ENCODE assay signal across 8 cellular contexts in genomic region chr3:17431004-17431403, GRCh38.
A peak's percentile ranks its signal among the peaks of the same experiment; 100 is the strongest.
DNase-seq lines count a peak whose midpoint lies in the region; ATAC-seq, FAIRE-seq and TF ChIP-seq lines count a peak whose summit lies in the region.

No MANE protein-coding gene starts in this region.

- no peak overlapping the region for H3K4me2 ChIP-seq in keratinocyte (ENCODE audit: control insufficient read depth, extremely low read depth, insufficient read depth, low read depth, low read length)

- no peak for FAIRE-seq in keratinocyte (lab: Jason Lieb, UNC)

- H3K9me3 Mint-ChIP-seq in activated CD4-positive, alpha-beta T cell treated with anti-CD3 and anti-CD28 coated beads for 36 hours (ENCODE audit: low read depth), result no peaks in the 10 kb centered on the region
- no peaks in the 10 kb centered on the region for H3K9me3 Mint-ChIP-seq in activated CD4-positive, alpha-beta T cell treated with anti-CD3 and anti-CD28 coated beads, Interleukin-2, amount 10 ng/mL, durations not matched to agents 24 days and 14 days
- H3K9me3 Mint-ChIP-seq in activated naive CD4-positive, alpha-beta T cell treated with anti-CD3 and anti-CD28 coated beads for 36 hours, result no peaks in the 10 kb centered on the region
- H3K9me3 Mint-ChIP-seq in activated T-helper 2 cell treated with anti-CD3 and anti-CD28 coated beads, Interferon-gamma antibody, Interleukin-2, Interleukin-4, amounts not matched to agents 10 μg/mL and 5 μg/mL and 100 μg/mL, durations not matched to agents 14 hours and 24 hours and 36 hours, result no peaks in the 10 kb centered on the region

- no peaks in the 10 kb centered on the region for H3K9me3 ChIP-seq in keratinocyte (ENCODE audit: control insufficient read depth, low read depth, low read length)

- no peaks in the 10 kb centered on the region for H3K9me1 ChIP-seq in keratinocyte (ENCODE audit: control insufficient read depth, extremely low read depth, insufficient read depth, low read length)

- H3K27ac ChIP-seq in keratinocyte (ENCODE audit: control insufficient read depth, insufficient read depth, low read length), result no peak overlapping the region

- no peak overlapping the region for H2AFZ ChIP-seq in keratinocyte (ENCODE audit: control insufficient read depth, low read length)

- TF ChIP-seq POLR2A in NB4 (IDR thresholded peaks at IDR 0.05; ENCODE audit: extremely low read depth, insufficient read length), result no peak

- no peaks in the 10 kb centered on the region for H3K36me3 ChIP-seq in keratinocyte (ENCODE audit: control insufficient read depth in 2 of 2, extremely low read depth in 1 of 2, insufficient read depth in 2 of 2, low read length in 2 of 2)

- no peaks in the 10 kb centered on the region for H3K27me3 ChIP-seq in keratinocyte (ENCODE audit: control insufficient read depth, extremely low read depth, insufficient read depth, low read length)

- H3K9ac ChIP-seq in keratinocyte (ENCODE audit: control insufficient read depth, extremely low read depth, insufficient read depth, low read length), result no peak overlapping the region

- CTCF ChIA-PET in activated CD4-positive, alpha-beta T cell treated with anti-CD3 and anti-CD28 coated beads for 36 hours (lab: Charles Lee), result interaction anchor here (2.3 to 3.0 kb wide), 2 partner anchors 411 to 1558 kb away, joined by 5 to 25 read pairs; no protein-coding TSS in a partner anchor
- CTCF ChIA-PET in activated naive CD4-positive, alpha-beta T cell treated with anti-CD3 and anti-CD28 coated beads for 36 hours (lab: Charles Lee), result interaction anchor here (3.9 kb wide), 1 partner anchor 410 kb away, joined by 19 read pairs; no protein-coding TSS in a partner anchor

- H3K4me1 Mint-ChIP-seq in activated CD4-positive, alpha-beta T cell treated with anti-CD3 and anti-CD28 coated beads for 36 hours, result no peaks in the 10 kb centered on the region
- no peaks in the 10 kb centered on the region for H3K4me1 Mint-ChIP-seq in activated CD4-positive, alpha-beta T cell treated with anti-CD3 and anti-CD28 coated beads, Interleukin-2, amount 10 ng/mL, durations not matched to agents 24 days and 14 days
- no peaks in the 10 kb centered on the region for H3K4me1 Mint-ChIP-seq in activated naive CD4-positive, alpha-beta T cell treated with anti-CD3 and anti-CD28 coated beads for 36 hours (ENCODE audit: low read depth)
- H3K4me1 Mint-ChIP-seq in activated T-helper 2 cell treated with anti-CD3 and anti-CD28 coated beads, Interferon-gamma antibody, Interleukin-2, Interleukin-4, amounts not matched to agents 10 μg/mL and 5 μg/mL and 100 μg/mL, durations not matched to agents 14 hours and 24 hours and 36 hours (ENCODE audit: low read depth), result no peaks in the 10 kb centered on the region

- no peaks in the 10 kb centered on the region for H4K20me1 ChIP-seq in keratinocyte (ENCODE audit: control insufficient read depth, extremely low read depth, insufficient read depth, low read length)

- dilution Hi-C loops in keratinocyte (cut with MboI; ENCODE audit: extremely low pct_ligation_motif_present, low sequenced_read_pairs), result no loop called here

- POLR2A ChIA-PET in activated CD4-positive, alpha-beta T cell treated with anti-CD3 and anti-CD28 coated beads for 36 hours (lab: Charles Lee), result no interaction called here

- intact Hi-C loops in activated CD4-positive, alpha-beta T cell treated with anti-CD3 and anti-CD28 coated beads for 36 hours (cut with DNase I, micrococcal nuclease), result loop anchor here (1.0 kb wide), 1 partner anchor 410 kb away; no protein-coding TSS in a partner anchor
- intact Hi-C loops in activated CD4-positive, alpha-beta T cell treated with anti-CD3 and anti-CD28 coated beads, Interleukin-2, amount 10 ng/mL, durations not matched to agents 24 days and 14 days (cut with micrococcal nuclease), result loop anchor here (1.0 to 2.0 kb wide), 2 partner anchors 256 to 410 kb away; no protein-coding TSS in a partner anchor
- intact Hi-C loops in activated naive CD4-positive, alpha-beta T cell treated with anti-CD3 and anti-CD28 coated beads for 36 hours (cut with micrococcal nuclease), result loop anchor here (1.0 to 5.0 kb wide), 4 partner anchors 256 to 1326 kb away; no protein-coding TSS in a partner anchor
- intact Hi-C loops in activated T-helper 2 cell treated with anti-CD3 and anti-CD28 coated beads, Interferon-gamma antibody, Interleukin-2, Interleukin-4, amounts not matched to agents 10 μg/mL and 5 μg/mL and 100 μg/mL, durations not matched to agents 14 hours and 24 hours and 36 hours (cut with micrococcal nuclease), result loop anchor here (1.0 kb wide), 1 partner anchor 410 kb away; no protein-coding TSS in a partner anchor

- no peak for DNase-seq in activated CD4-positive, alpha-beta T cell treated with anti-CD3 and anti-CD28 coated beads for 36 hours
- DNase-seq in activated CD4-positive, alpha-beta T cell treated with anti-CD3 and anti-CD28 coated beads, Interleukin-2, amount 10 ng/mL, durations not matched to agents 24 days and 14 days, result no peak
- DNase-seq in NB4 (ENCODE audit: low read depth) (peak; percentile 36), amniotic stem cell (lab: John Stamatoyannopoulos, UW) (peak; percentile 2), keratinocyte (ENCODE audit: low read depth, low spot score) (no peak), KG1 (lab: John Stamatoyannopoulos, UW) (no peak)
- DNase-seq in activated naive CD4-positive, alpha-beta T cell treated with anti-CD3 and anti-CD28 coated beads for 36 hours, result no peak
- DNase-seq in activated T-helper 2 cell treated with anti-CD3 and anti-CD28 coated beads, Interferon-gamma antibody, Interleukin-2, Interleukin-4, amounts not matched to agents 10 μg/mL and 5 μg/mL and 100 μg/mL, durations not matched to agents 14 hours and 24 hours and 36 hours (ENCODE audit: low spot score), result no peak

- H3K27ac Mint-ChIP-seq in activated CD4-positive, alpha-beta T cell treated with anti-CD3 and anti-CD28 coated beads for 36 hours, result no peak overlapping the region
- H3K27ac Mint-ChIP-seq in activated CD4-positive, alpha-beta T cell treated with anti-CD3 and anti-CD28 coated beads, Interleukin-2, amount 10 ng/mL, durations not matched to agents 24 days and 14 days, result no peak overlapping the region
- H3K27ac Mint-ChIP-seq in activated naive CD4-positive, alpha-beta T cell treated with anti-CD3 and anti-CD28 coated beads for 36 hours, result no peak overlapping the region
- no peak overlapping the region for H3K27ac Mint-ChIP-seq in activated T-helper 2 cell treated with anti-CD3 and anti-CD28 coated beads, Interferon-gamma antibody, Interleukin-2, Interleukin-4, amounts not matched to agents 10 μg/mL and 5 μg/mL and 100 μg/mL, durations not matched to agents 14 hours and 24 hours and 36 hours

- TF ChIP-seq CTCF in NB4 (IDR thresholded peaks at IDR 0.05; ENCODE audit: low read depth, low read length), result no peak
- TF ChIP-seq CTCF in keratinocyte (optimal IDR thresholded peaks at IDR 0.05 in 1 of 3, IDR thresholded peaks at IDR 0.05 in 1 of 3, conservative IDR thresholded peaks at IDR 0.05 in 1 of 3; ENCODE audit: extremely low read depth in 1 of 3, insufficient read depth in 2 of 3, low read length in 3 of 3), result peak in 2 of 3 experiments; percentile 23 to 36

- H3K4me1 ChIP-seq in keratinocyte (ENCODE audit: control insufficient read depth, extremely low read depth, insufficient read depth, low read length), result no peaks in the 10 kb centered on the region

- H3K4me3 Mint-ChIP-seq in activated CD4-positive, alpha-beta T cell treated with anti-CD3 and anti-CD28 coated beads for 36 hours, result no peak overlapping the region
- no peak overlapping the region for H3K4me3 Mint-ChIP-seq in activated CD4-positive, alpha-beta T cell treated with anti-CD3 and anti-CD28 coated beads, Interleukin-2, amount 10 ng/mL, durations not matched to agents 24 days and 14 days
- no peak overlapping the region for H3K4me3 Mint-ChIP-seq in activated naive CD4-positive, alpha-beta T cell treated with anti-CD3 and anti-CD28 coated beads for 36 hours
- H3K4me3 Mint-ChIP-seq in activated T-helper 2 cell treated with anti-CD3 and anti-CD28 coated beads, Interferon-gamma antibody, Interleukin-2, Interleukin-4, amounts not matched to agents 10 μg/mL and 5 μg/mL and 100 μg/mL, durations not matched to agents 14 hours and 24 hours and 36 hours (ENCODE audit: low read depth), result no peak overlapping the region

- no peak overlapping the region for H3K4me3 ChIP-seq in NB4 (ENCODE audit: low read depth, low read length)
- H3K4me3 ChIP-seq in keratinocyte (ENCODE audit: control insufficient read depth in 2 of 3, extremely low read depth in 1 of 3, insufficient read depth in 2 of 3, low read depth in 1 of 3, low read length in 3 of 3), result no peak overlapping the region

- ATAC-seq in activated CD4-positive, alpha-beta T cell treated with anti-CD3 and anti-CD28 coated beads for 36 hours, result peak; percentile 42

- H3K79me2 ChIP-seq in keratinocyte (ENCODE audit: control insufficient read depth, insufficient read depth, low read length), result no peaks in the 10 kb centered on the region

- H3K27me3 Mint-ChIP-seq in activated CD4-positive, alpha-beta T cell treated with anti-CD3 and anti-CD28 coated beads for 36 hours, result no peaks in the 10 kb centered on the region
- H3K27me3 Mint-ChIP-seq in activated CD4-positive, alpha-beta T cell treated with anti-CD3 and anti-CD28 coated beads, Interleukin-2, amount 10 ng/mL, durations not matched to agents 24 days and 14 days, result no peaks in the 10 kb centered on the region
- H3K27me3 Mint-ChIP-seq in activated naive CD4-positive, alpha-beta T cell treated with anti-CD3 and anti-CD28 coated beads for 36 hours (ENCODE audit: low read depth), result no peaks in the 10 kb centered on the region
- H3K27me3 Mint-ChIP-seq in activated T-helper 2 cell treated with anti-CD3 and anti-CD28 coated beads, Interferon-gamma antibody, Interleukin-2, Interleukin-4, amounts not matched to agents 10 μg/mL and 5 μg/mL and 100 μg/mL, durations not matched to agents 14 hours and 24 hours and 36 hours (ENCODE audit: low read depth), result no peaks in the 10 kb centered on the region

- no peaks in the 10 kb centered on the region for H3K36me3 Mint-ChIP-seq in activated CD4-positive, alpha-beta T cell treated with anti-CD3 and anti-CD28 coated beads for 36 hours (ENCODE audit: low read depth)
- H3K36me3 Mint-ChIP-seq in activated CD4-positive, alpha-beta T cell treated with anti-CD3 and anti-CD28 coated beads, Interleukin-2, amount 10 ng/mL, durations not matched to agents 24 days and 14 days (ENCODE audit: low read depth), result no peaks in the 10 kb centered on the region
- H3K36me3 Mint-ChIP-seq in activated naive CD4-positive, alpha-beta T cell treated with anti-CD3 and anti-CD28 coated beads for 36 hours (ENCODE audit: low read depth), result peaks cover 5% of the 10 kb centered on the region
- no peaks in the 10 kb centered on the region for H3K36me3 Mint-ChIP-seq in activated T-helper 2 cell treated with anti-CD3 and anti-CD28 coated beads, Interferon-gamma antibody, Interleukin-2, Interleukin-4, amounts not matched to agents 10 μg/mL and 5 μg/mL and 100 μg/mL, durations not matched to agents 14 hours and 24 hours and 36 hours (ENCODE audit: low read depth)

Comparison
In these comparisons a context has a peak if more than half of its experiments do, and no peak if none do; other contexts are left out.
1. DNase-seq: peak in NB4 (single experiment) and amniotic stem cell (single experiment); none in activated CD4-positive, alpha-beta T cell treated with anti-CD3 and anti-CD28 coated beads for 36 hours (single experiment), activated CD4-positive, alpha-beta T cell treated with anti-CD3 and anti-CD28 coated beads, Interleukin-2, amount 10 ng/mL, durations not matched to agents 24 days and 14 days (single experiment), keratinocyte (single experiment), activated naive CD4-positive, alpha-beta T cell treated with anti-CD3 and anti-CD28 coated beads for 36 hours (single experiment), KG1 (single experiment) and activated T-helper 2 cell treated with anti-CD3 and anti-CD28 coated beads, Interferon-gamma antibody, Interleukin-2, Interleukin-4, amounts not matched to agents 10 μg/mL and 5 μg/mL and 100 μg/mL, durations not matched to agents 14 hours and 24 hours and 36 hours (single experiment).